22 cellular contexts compared by ENCODE assay signal in genomic region chr5:33937700-33938506, GRCh38. TPM values are rescaled to one million over a fixed set of nuclear protein-coding genes. Genes with fewer than 3 reads are reported as not detected.
DNase-seq lines count a peak whose midpoint lies in the region; ATAC-seq and TF ChIP-seq lines count a peak whose summit lies in the region.
"Had no signal": no experiment of that assay in that cellular context is flagged by ENCODE, and none has a peak within 500 bp of the region (broad histone marks: within the 10 kb centered on the region; RNA-seq: fewer than 3 reads in every experiment).

No MANE protein-coding gene starts in this region.

- POLR2A ChIA-PET in WTC11 (lab: Charles Lee): no interaction called here

- H3K4me3 ChIP-seq in ACC112 (ENCODE audit: low read depth, low read length): peak overlapping the region; percentile 12
- no peak overlapping the region for H3K4me3 ChIP-seq in GM23338
- H3K4me3 ChIP-seq: GM23248 had no signal

- CTCF ChIA-PET in WTC11 (lab: Charles Lee): interaction anchor here (2.7 kb wide), 1 partner anchor 32 kb away, joined by 16 read pairs; no protein-coding TSS in a partner anchor

- H3K27ac ChIP-seq in ACC112 (ENCODE audit: low read depth, low read length): no peak overlapping the region
- H3K27ac ChIP-seq in GM23338 (ENCODE audit: low read depth): no peak overlapping the region
- H3K27ac ChIP-seq: GM23248 had no signal

- H3K27ac Mint-ChIP-seq in GM23338 (no peak overlapping the region), WTC11 (no peak overlapping the region)

- no peaks in the 10 kb centered on the region for H3K36me3 Mint-ChIP-seq in GM23338 (ENCODE audit: low read depth)
- no peaks in the 10 kb centered on the region for H3K36me3 Mint-ChIP-seq in WTC11
- H3K36me3 Mint-ChIP-seq: CD4-positive, CD25-positive, alpha-beta regulatory T cell; IgD-negative memory B cell had no signal

- no peaks in the 10 kb centered on the region for H3F3A ChIP-seq in GM23338 (replicated peaks; ENCODE audit: low read depth)

- H3K27me3 Mint-ChIP-seq in GM23338 (ENCODE audit: insufficient read depth, low read depth, poor library complexity): peaks cover 22% of the 10 kb centered on the region
- H3K27me3 Mint-ChIP-seq in WTC11 (ENCODE audit: low read depth): peaks cover 29% of the 10 kb centered on the region

- H3K27me3 ChIP-seq in ACC112 (ENCODE audit: insufficient read depth, low read length): peaks cover 69% of the 10 kb centered on the region
- peaks cover 15% of the 10 kb centered on the region for H3K27me3 ChIP-seq in GM23338 (ENCODE audit: insufficient read depth)

- no peak overlapping the region for H3K4me2 ChIP-seq in GM23338

- peak; percentile 37 for DNase-seq in GM23338 (ENCODE audit: low spot score)
- peak; percentile 23 for DNase-seq in WTC11 (ENCODE audit: low spot score)
- DNase-seq in left kidney (ENCODE audit: low read depth, low spot score): peak; percentile 18
- DNase-seq in NCI-H524 (lab: John Stamatoyannopoulos, UW): no peak
- DNase-seq in T-helper 9 cell: no peak
- DNase-seq in NCI-H187 treated with DMSO at 0.1 percent for 48 hours (lab: John Stamatoyannopoulos, UW): no peak
- DNase-seq: CD4-positive, CD25-positive, alpha-beta regulatory T cell; DMS79; GM23248; NCI-H1105 treated with DMSO at 0.1 percent for 48 hours; NCI-H2081; NCI-H2171; NCI-H446; NCI-H526 treated with DMSO at 0.1 percent for 48 hours; OCI-M1 had no signal

- H3K36me3 ChIP-seq in ACC112 (ENCODE audit: insufficient read depth, low read length) (no peaks in the 10 kb centered on the region), GM23338 (ENCODE audit: insufficient read depth) (no peaks in the 10 kb centered on the region)

- H3K4me1 ChIP-seq in ACC112 (ENCODE audit: control insufficient read depth, insufficient read depth, low read length, unreplicated experiment): peaks cover 14% of the 10 kb centered on the region
- no peaks in the 10 kb centered on the region for H3K4me1 ChIP-seq in GM23338 (ENCODE audit: insufficient read depth)

- H3K4me1 Mint-ChIP-seq in GM23338: peaks cover 19% of the 10 kb centered on the region
- H3K4me1 Mint-ChIP-seq in WTC11: peaks cover 22% of the 10 kb centered on the region; the same call in 1 of the 2 replicates

- H4K20me1 ChIP-seq in GM23338 (replicated peaks; ENCODE audit: insufficient read depth): no peaks in the 10 kb centered on the region

- H3K9me3 Mint-ChIP-seq in GM23338 (no peaks in the 10 kb centered on the region), WTC11 (no peaks in the 10 kb centered on the region)
- H3K9me3 Mint-ChIP-seq: IgD-negative memory B cell had no signal

- no peaks in the 10 kb centered on the region for H3K9me2 ChIP-seq in GM23338 (ENCODE audit: insufficient read depth)

- no peak overlapping the region for H2AFZ ChIP-seq in ACC112 (ENCODE audit: low read length, unreplicated experiment)
- H2AFZ ChIP-seq in GM23338: no peak overlapping the region
- H2AFZ ChIP-seq: GM23248 had no signal

- TF ChIP-seq CTCF in GM23338 (conservative IDR thresholded peaks at IDR 0.05; ENCODE audit: low read depth in 2 of 2) (peak in 1 of 2 experiments; percentile 54; a peak in 2 of 4 replicates), WTC11 (IDR thresholded peaks at IDR 0.05) (no peak)

- H3K4me3 Mint-ChIP-seq in GM23338: no peak overlapping the region
- H3K4me3 Mint-ChIP-seq in WTC11: no peak overlapping the region
- H3K4me3 Mint-ChIP-seq: CD4-positive, CD25-positive, alpha-beta regulatory T cell; IgD-negative memory B cell had no signal

- ATAC-seq in GM23338 (peak; percentile 13), WTC11 (no peak)
- ATAC-seq: HCT116, Right ventricle myocardium inferior had no signal

- H3K79me2 ChIP-seq in ACC112 (ENCODE audit: control insufficient read depth, insufficient read depth, low read length, unreplicated experiment) (no peaks in the 10 kb centered on the region), GM23338 (replicated peaks; ENCODE audit: insufficient read depth) (no peaks in the 10 kb centered on the region)

TF ChIP-seq in GM23338, 12 proteins besides CTCF, POLR2A, EP300 and RAD21 (continues in another document):
- TF ChIP-seq STAT1 (IDR thresholded peaks at IDR 0.05; ENCODE audit: unreplicated experiment): no peak
- no peak for TF ChIP-seq ETS1 (IDR thresholded peaks at IDR 0.05)
- TF ChIP-seq NANOG (IDR thresholded peaks at IDR 0.05; ENCODE audit: borderline replicate concordance): no peak
- no peak for TF ChIP-seq EZH2phosphoT487 (IDR thresholded peaks at IDR 0.05; ENCODE audit: unreplicated experiment)

TF ChIP-seq in WTC11, 78 proteins besides CTCF, POLR2A, EP300 and RAD21:
- TF ChIP-seq ZNF263 (CRISPR knock-in tag; IDR thresholded peaks at IDR 0.05; ENCODE audit: low read depth): 0 out of 2 replicates have a peak, but pooled peaks have one; percentile 15
- no peak for TF ChIP-seq EMX1 (CRISPR knock-in tag; IDR thresholded peaks at IDR 0.05)
- TF ChIP-seq IRF1 (CRISPR knock-in tag; IDR thresholded peaks at IDR 0.05): no peak

RNA-seq across cellular contexts. Expression of gene RXFP3, which starts 1.7 kb away (rescaled TPM):
- total RNA-seq in GM23338 (2014; rRNA removed; shearing (Covaris generic)): 0.23 TPM in 1 of 2 replicates, not detected in the other
- polyA plus RNA-seq in GM23338 (2016; fragmentation: Nextera tagmentation; extraction: Ambion mirVana): not detected in 2 replicates
- total RNA-seq in WTC11 (2021): 0.09 to 0.41 TPM (median 0.22 TPM) in 3 replicates
- total RNA-seq: A673; CD4-positive, CD25-positive, alpha-beta regulatory T cell; GM23248; Right ventricle myocardium inferior; SK-MEL-5 had no signal
- polyA plus RNA-seq: BJ; CD4-positive, CD25-positive, alpha-beta regulatory T cell; GM23248; IgD-negative memory B cell had no signal

RNA-seq across cellular contexts. Expression of gene ADAMTS12, which starts 46.1 kb away (rescaled TPM):
- 12.4 and 17.1 TPM in 2 replicates for total RNA-seq in GM23338 (2014; rRNA removed; shearing (Covaris generic))
- polyA plus RNA-seq in GM23338 (2016; fragmentation: Nextera tagmentation; extraction: Ambion mirVana): 8.6 and 9.1 TPM in 2 replicates
- 10.2 to 13.5 TPM (median 11.5 TPM) in 3 replicates for total RNA-seq in WTC11 (2021)
- total RNA-seq: CD4-positive, CD25-positive, alpha-beta regulatory T cell; SK-MEL-5 had no signal
- polyA plus RNA-seq: CD4-positive, CD25-positive, alpha-beta regulatory T cell; IgD-negative memory B cell had no signal

RNA-seq across cellular contexts. Expression of gene SLC45A2, which starts 46.6 kb away (rescaled TPM):
- not detected in 2 replicates for total RNA-seq in GM23338 (2014; rRNA removed; shearing (Covaris generic))
- not detected in 2 replicates for polyA plus RNA-seq in GM23338 (2016; fragmentation: Nextera tagmentation; extraction: Ambion mirVana)
- not detected in 3 replicates for total RNA-seq in WTC11 (2021)
- total RNA-seq: CD4-positive, CD25-positive, alpha-beta regulatory T cell; GM23248; Right ventricle myocardium inferior had no signal
- polyA plus RNA-seq: BJ; CD4-positive, CD25-positive, alpha-beta regulatory T cell; GM23248; IgD-negative memory B cell had no signal

Comparison
In these comparisons a context has a peak if more than half of its experiments do, and no peak if none do; other contexts are left out.
1. DNase-seq: peak in GM23338 (single experiment), WTC11 (single experiment) and left kidney (single experiment); none in NCI-H524 (0 of 2), T-helper 9 cell (single experiment) and NCI-H187 treated with DMSO at 0.1 percent for 48 hours (single experiment).